26 cellular contexts compared by ENCODE assay signal in genomic region chrX:20409991-20410390, GRCh38.
"Had no signal": no experiment of that assay in that cellular context is flagged by ENCODE, and none has a peak within 500 bp of the region (broad histone marks: within the 10 kb centered on the region; RNA-seq: fewer than 3 reads in every experiment).

No MANE protein-coding gene starts in this region.

- H3K9me3 ChIP-seq: MG63 had no signal

- ATAC-seq: activated T-cell treated with anti-CD3 and anti-CD28 coated beads, Interleukin-2, amount 50 U/mL, for 4 hours; T-helper 17 cell had no signal

- DNase-seq: activated B cell treated with CpG ODN at 0.5 μM for 24 hours; activated CD4-positive, alpha-beta T cell treated with anti-CD3 and anti-CD28 coated beads for 1 hour; activated CD4-positive, alpha-beta T cell treated with anti-CD3 and anti-CD28 coated beads, Interleukin-2, amount 10 ng/mL, durations not matched to agents 24 days and 14 days; activated CD4-positive, alpha-beta T cell treated with anti-CD3 and anti-CD28 coated beads, Interleukin-2, amount 50 U/mL, for 48 hours; activated CD8-positive, alpha-beta memory T cell treated with anti-CD3 and anti-CD28 coated beads for 24 hours; activated effector memory CD4-positive, alpha-beta T cell treated with anti-CD3 and anti-CD28 coated beads, Interleukin-2, amount 50 U/mL, for 16 hours; activated naive CD4-positive, alpha-beta T cell treated with anti-CD3 and anti-CD28 coated beads for 36 hours; activated T-cell treated with anti-CD3 and anti-CD28 coated beads, Interleukin-2, amount 50 U/mL, for 4 hours; amygdala; brain microvascular endothelial cell; MG63; MV-4-11; NCI-H1105; NCI-H1436; NCI-H1694 treated with DMSO at 0.1 percent for 48 hours; NCI-H2081 treated with DMSO at 0.1 percent for 48 hours; NCI-H2171; NCI-H2227 treated with DMSO at 0.1 percent for 48 hours; NCI-H446 treated with DMSO at 0.1 percent for 48 hours; NCI-H524 treated with DMSO at 0.1 percent for 48 hours; NCI-H82; SIG-M5; T-helper 17 cell; T-helper 9 cell had no signal

- H3K36me3 ChIP-seq: brain microvascular endothelial cell, cardiac muscle cell, MG63 had no signal

- H3K36me3 Mint-ChIP-seq: activated naive CD8-positive, alpha-beta T cell had no signal

- H3K4me3 ChIP-seq: cardiac muscle cell, MG63 had no signal

- H3K27me3 Mint-ChIP-seq: activated B cell treated with CpG ODN at 0.5 μM for 24 hours; activated CD4-positive, alpha-beta T cell treated with anti-CD3 and anti-CD28 coated beads, Interleukin-2, amount 10 ng/mL, durations not matched to agents 24 days and 14 days; activated naive CD8-positive, alpha-beta T cell; T-helper 17 cell had no signal

- H3K27me3 ChIP-seq: brain microvascular endothelial cell, cardiac muscle cell, MG63 had no signal

- H3K4me3 Mint-ChIP-seq: activated B cell treated with CpG ODN at 0.5 μM for 24 hours; activated CD4-positive, alpha-beta T cell treated with anti-CD3 and anti-CD28 coated beads, Interleukin-2, amount 10 ng/mL, durations not matched to agents 24 days and 14 days; activated naive CD4-positive, alpha-beta T cell treated with anti-CD3 and anti-CD28 coated beads for 36 hours; activated naive CD8-positive, alpha-beta T cell; activated T-cell treated with anti-CD3 and anti-CD28 coated beads, Interleukin-2, amount 50 U/mL, for 4 hours; T-helper 17 cell had no signal

- H3K9me3 Mint-ChIP-seq: activated B cell treated with CpG ODN at 0.5 μM for 24 hours; activated CD4-positive, alpha-beta T cell treated with anti-CD3 and anti-CD28 coated beads, Interleukin-2, amount 10 ng/mL, durations not matched to agents 24 days and 14 days; activated naive CD4-positive, alpha-beta T cell treated with anti-CD3 and anti-CD28 coated beads for 36 hours; activated T-cell treated with anti-CD3 and anti-CD28 coated beads, Interleukin-2, amount 50 U/mL, for 4 hours had no signal

- H3K27ac Mint-ChIP-seq: activated B cell treated with CpG ODN at 0.5 μM for 24 hours; activated CD4-positive, alpha-beta T cell treated with anti-CD3 and anti-CD28 coated beads, Interleukin-2, amount 10 ng/mL, durations not matched to agents 24 days and 14 days; activated naive CD4-positive, alpha-beta T cell treated with anti-CD3 and anti-CD28 coated beads for 36 hours; activated naive CD8-positive, alpha-beta T cell had no signal

- H3K27ac ChIP-seq: brain microvascular endothelial cell, cardiac muscle cell had no signal
